9 cellular contexts compared by ENCODE assay signal in genomic region chrX:136714626-136715599, GRCh38.
DNase-seq lines count a peak whose midpoint lies in the region; ATAC-seq and TF ChIP-seq lines count a peak whose summit lies in the region.
"Had no signal": no experiment of that assay in that cellular context is flagged by ENCODE, and none has a peak within 500 bp of the region (broad histone marks: within the 10 kb centered on the region; RNA-seq: fewer than 3 reads in every experiment).

No MANE protein-coding gene starts in this region.

- CTCF ChIA-PET in activated CD4-positive, alpha-beta memory T cell treated with anti-CD3 and anti-CD28 coated beads, Interleukin-2, amount 10 ng/mL, durations not matched to agents 7 days and 5 days (lab: Charles Lee), result no interaction called here

- no peaks in the 10 kb centered on the region for H4K20me1 ChIP-seq in DOHH2 (ENCODE audit: control insufficient read depth, insufficient read depth, low read depth, low read length)

- peaks cover 27% of the 10 kb centered on the region for H3K36me3 Mint-ChIP-seq in activated CD4-positive, alpha-beta memory T cell treated with anti-CD3 and anti-CD28 coated beads, Interleukin-2, amount 10 ng/mL, durations not matched to agents 7 days and 5 days (ENCODE audit: low read depth)

- POLR2A ChIA-PET in activated CD4-positive, alpha-beta memory T cell treated with anti-CD3 and anti-CD28 coated beads, Interleukin-2, amount 10 ng/mL, durations not matched to agents 7 days and 5 days (lab: Charles Lee), result interaction anchor here (1.0 to 1.7 kb wide), 3 partner anchors 56 to 166 kb away, joined by 3 to 6 read pairs (median 5); partner anchors contain the start of gene RBMX

- H3K9me2 ChIP-seq in DOHH2 (replicated peaks; ENCODE audit: control insufficient read depth, low read length), result no peaks in the 10 kb centered on the region

- no peaks in the 10 kb centered on the region for H3K9me3 ChIP-seq in DOHH2 (ENCODE audit: control insufficient read depth, insufficient read depth, low read length)
- no peaks in the 10 kb centered on the region for H3K9me3 ChIP-seq in heart left ventricle

- H3K9me3 Mint-ChIP-seq in activated CD4-positive, alpha-beta memory T cell treated with anti-CD3 and anti-CD28 coated beads, Interleukin-2, amount 10 ng/mL, durations not matched to agents 7 days and 5 days, result no peaks in the 10 kb centered on the region

- no peaks in the 10 kb centered on the region for H3K27me3 Mint-ChIP-seq in activated CD4-positive, alpha-beta memory T cell treated with anti-CD3 and anti-CD28 coated beads, Interleukin-2, amount 10 ng/mL, durations not matched to agents 7 days and 5 days

- H3K4me2 ChIP-seq in DOHH2 (ENCODE audit: low read length), result peak overlapping the region; percentile 55

- H3F3A ChIP-seq in DOHH2 (ENCODE audit: control insufficient read depth, insufficient read depth), result no peaks in the 10 kb centered on the region

- no peaks in the 10 kb centered on the region for H3K79me2 ChIP-seq in DOHH2 (ENCODE audit: control insufficient read depth, low read length)

- H3K4me3 ChIP-seq in DOHH2 (ENCODE audit: low read length) (peak overlapping the region; percentile 34), heart left ventricle (no peak overlapping the region)

- DNase-seq in activated CD4-positive, alpha-beta memory T cell treated with anti-CD3 and anti-CD28 coated beads, Interleukin-2, amount 10 ng/mL, durations not matched to agents 7 days and 5 days, result no peak
- DNase-seq in HK-2 (ENCODE audit: unreplicated experiment) (no peak), heart left ventricle (no peak), substantia nigra (lab: John Stamatoyannopoulos, UW) (no peak)
- no peak for DNase-seq in stimulated activated CD4-positive, alpha-beta T cell treated with anti-CD3 and anti-CD28 coated beads, Interleukin-12 subunit alpha, Interleukin-12 subunit beta, amount 100 ng/mL, for 4 hours
- DNase-seq: NCI-H1105 treated with DMSO at 0.1 percent for 48 hours had no signal

- H3K36me3 ChIP-seq in DOHH2 (ENCODE audit: control insufficient read depth, low read length), result peaks cover 10% of the 10 kb centered on the region
- peaks cover 0 to 25% (median 0%) of the 10 kb centered on the region in 9 donors for H3K36me3 ChIP-seq in heart left ventricle

- H3K27ac ChIP-seq in DOHH2 (ENCODE audit: low read depth, low read length), result peak overlapping the region; percentile 18; the same call in 1 of the 2 replicates
- peak overlapping the region in 1 of 12 donors; percentile 63 for H3K27ac ChIP-seq in heart left ventricle
- H3K27ac ChIP-seq in substantia nigra (ENCODE audit: low read depth, low read length, poor library complexity, severe bottlenecking), result no peak overlapping the region

- TF ChIP-seq POLR2A in heart left ventricle (IDR thresholded peaks at IDR 0.05), result no peak

- WGBS in heart left ventricle, 4 donors, result 71 to 82% (median 77%) methylated on average over 6 of the region's 6 CpGs

- H3K27me3 ChIP-seq in DOHH2 (ENCODE audit: control insufficient read depth, low read length), result no peaks in the 10 kb centered on the region
- H3K27me3 ChIP-seq in heart left ventricle, result peaks cover 0 to 5% (median 0%) of the 10 kb centered on the region in 9 donors

- peak overlapping the region; percentile 65 for H3K4me3 Mint-ChIP-seq in activated CD4-positive, alpha-beta memory T cell treated with anti-CD3 and anti-CD28 coated beads, Interleukin-2, amount 10 ng/mL, durations not matched to agents 7 days and 5 days

- TF ChIP-seq CTCF in DOHH2 (IDR thresholded peaks at IDR 0.05; ENCODE audit: low read depth, low read length, poor library complexity, severe bottlenecking) (no peak), heart left ventricle (IDR thresholded peaks at IDR 0.05) (no peak)

- peaks cover 66% of the 10 kb centered on the region for H3K4me1 Mint-ChIP-seq in activated CD4-positive, alpha-beta memory T cell treated with anti-CD3 and anti-CD28 coated beads, Interleukin-2, amount 10 ng/mL, durations not matched to agents 7 days and 5 days

- peak overlapping the region; percentile 89 for H3K27ac Mint-ChIP-seq in activated CD4-positive, alpha-beta memory T cell treated with anti-CD3 and anti-CD28 coated beads, Interleukin-2, amount 10 ng/mL, durations not matched to agents 7 days and 5 days

- intact Hi-C loops in heart left ventricle (cut with DNase I), result loop anchor here (5.0 to 10.0 kb wide), 5 partner anchors 52 to 212 kb away; no protein-coding TSS in a partner anchor

- ATAC-seq in GM19397 (IDR thresholded peaks at IDR 0.05; ENCODE audit: unreplicated experiment) (peak; percentile 82), HG03103 (IDR thresholded peaks at IDR 0.05; ENCODE audit: low read depth, unreplicated experiment) (peak; percentile 83), heart left ventricle (no peak)

- peaks cover 26% of the 10 kb centered on the region for H3K4me1 ChIP-seq in DOHH2 (ENCODE audit: control insufficient read depth, low read length)
- H3K4me1 ChIP-seq in heart left ventricle, result peaks cover 0 to 31% (median 3%) of the 10 kb centered on the region in 12 donors

Comparison
In these comparisons a context has a peak if more than half of its experiments do, and no peak if none do; other contexts are left out.
1. ATAC-seq: peak in GM19397 (single experiment) and HG03103 (single experiment); none in heart left ventricle (0 of 4).